In genomic region chr9:133184971-133185370, GRCh38 we compare ENCODE assay signal across 1 cellular context.
TF ChIP-seq lines count a peak whose summit lies in the region.

No MANE protein-coding gene starts in this region.

TF ChIP-seq in WTC11, 78 proteins besides CTCF, POLR2A, EP300 and RAD21 (continued from another document):
- TF ChIP-seq ZBTB43 (CRISPR knock-in tag; IDR thresholded peaks at IDR 0.05) (no peak), ZNF317 (CRISPR knock-in tag; IDR thresholded peaks at IDR 0.05; ENCODE audit: borderline replicate concordance, low read depth) (no peak), E2F1 (CRISPR knock-in tag; IDR thresholded peaks at IDR 0.05) (no peak), NR1H2 (CRISPR knock-in tag; IDR thresholded peaks at IDR 0.05) (no peak), RORB (CRISPR knock-in tag; IDR thresholded peaks at IDR 0.05) (no peak), JUN (CRISPR knock-in tag; IDR thresholded peaks at IDR 0.05) (no peak), E2F5 (CRISPR knock-in tag; IDR thresholded peaks at IDR 0.05) (no peak), FOXK1 (CRISPR knock-in tag; IDR thresholded peaks at IDR 0.05) (no peak)
